ENCODE assay signal across 22 cellular contexts in the genomic region with DNA sequence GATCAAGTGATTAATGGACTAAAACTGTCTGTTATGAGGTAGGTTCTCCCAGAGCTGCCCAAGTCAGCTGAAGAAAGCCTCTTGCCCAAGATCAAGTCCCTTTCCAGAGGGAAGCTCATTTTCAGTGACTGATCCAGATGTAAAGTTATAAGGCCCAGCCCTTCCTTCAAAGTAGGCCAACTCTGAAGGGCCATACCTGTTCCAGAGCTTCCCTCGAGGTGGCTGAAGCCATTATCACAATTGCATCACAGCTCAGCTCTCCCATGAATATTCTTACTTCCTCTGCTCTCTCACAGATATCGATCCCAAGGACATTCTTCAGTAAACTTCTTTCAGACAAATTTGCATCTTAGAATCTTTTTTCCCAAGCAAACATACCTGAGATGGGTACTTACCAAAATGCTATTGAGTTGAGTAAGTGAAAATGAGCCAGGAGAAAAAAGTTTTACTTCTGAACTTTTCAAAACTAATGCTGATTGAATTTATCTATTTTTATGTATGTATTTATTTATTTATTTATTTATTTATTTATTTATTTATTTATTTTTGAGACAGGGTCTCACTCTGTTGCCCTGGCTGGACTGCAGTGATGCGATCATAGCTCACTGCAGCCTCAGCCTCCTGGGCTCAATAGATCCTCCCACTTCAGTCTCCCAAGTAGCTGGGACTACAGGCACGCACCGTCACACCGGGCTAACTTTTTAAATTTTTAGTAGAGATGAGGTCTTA. TPM values are rescaled to one million over a fixed set of nuclear protein-coding genes. Genes with fewer than 3 reads are reported as not detected.
DNase-seq lines count a peak whose midpoint lies in the region; ATAC-seq, FAIRE-seq and TF ChIP-seq lines count a peak whose summit lies in the region.
"Had no signal": no experiment of that assay in that cellular context is flagged by ENCODE, and none has a peak within 500 bp of the region (broad histone marks: within the 10 kb centered on the region; RNA-seq: fewer than 3 reads in every experiment).

No MANE protein-coding gene starts in this region.

- TF ChIP-seq RAD21 in A549 (conservative IDR thresholded peaks at IDR 0.05 in 1 of 2, IDR thresholded peaks at IDR 0.05 in 1 of 2) (no peak), K562 (CRISPR knock-in tag; conservative IDR thresholded peaks at IDR 0.05 in 1 of 2, IDR thresholded peaks at IDR 0.05 in 1 of 2) (no peak)

- no peak for TF ChIP-seq POLR2A in A549 (IDR thresholded peaks at IDR 0.05; ENCODE audit: low read length)
- no peak for TF ChIP-seq POLR2A in K562 (conservative IDR thresholded peaks at IDR 0.05)

- no peak overlapping the region for H2BK5ac ChIP-seq in mesenchymal stem cell (ENCODE audit: low read depth, low read length, poor library complexity, severe bottlenecking)

- no peak overlapping the region for H2BK12ac ChIP-seq in mesenchymal stem cell (ENCODE audit: low read length in 2 of 2)

- H3K4me1 ChIP-seq in A549 = no peaks in the 10 kb centered on the region
- 0 out of 2 replicates have a peak, but pooled peaks cover 3% of the 10 kb centered on the region for H3K4me1 ChIP-seq in HEK293 (ENCODE audit: control insufficient read depth, insufficient read depth, low read length)
- peaks cover 0 to 3% of the 10 kb centered on the region in 2 experiments; a peak in 3 of 5 replicates for H3K4me1 ChIP-seq in K562 (replicated peaks in 1 of 2; ENCODE audit: control insufficient read depth in 2 of 2, insufficient read depth in 2 of 2, low read length in 2 of 2)
- peaks cover 3 to 6% (median 4%) of the 10 kb centered on the region in 3 donors for H3K4me1 ChIP-seq in pancreas
- no peaks in the 10 kb centered on the region for H3K4me1 ChIP-seq in mesenchymal stem cell (ENCODE audit: control insufficient read depth, insufficient read depth, low read depth, low read length)
- H3K4me1 ChIP-seq: Caco-2 had no signal

- H2BK15ac ChIP-seq in mesenchymal stem cell (ENCODE audit: low read depth, poor library complexity, severe bottlenecking) = no peak overlapping the region

- no peak for TF ChIP-seq EP300 in A549 (IDR thresholded peaks at IDR 0.05)
- no peak for TF ChIP-seq EP300 in K562 (IDR thresholded peaks at IDR 0.05; ENCODE audit: low read length)

- peak overlapping the region; percentile 59; the same call in 1 of the 2 replicates for H2AFZ ChIP-seq in K562 (ENCODE audit: low read depth, low read length)
- no peak overlapping the region for H2AFZ ChIP-seq in mesenchymal stem cell (ENCODE audit: low read depth, low read length)
- H2AFZ ChIP-seq: GM23338 had no signal

- H3K4ac ChIP-seq in mesenchymal stem cell (ENCODE audit: low read depth in 1 of 2, low read length in 2 of 2) = no peak overlapping the region

- DNase-seq in A549 (ENCODE audit: low read depth in 1 of 2, low spot score in 1 of 2) = no peak
- no peak for DNase-seq in K562 (ENCODE audit: extremely low read depth in 1 of 4, low spot score in 3 of 4)
- DNase-seq in pancreas = no peak
- DNase-seq in activated effector memory CD4-positive, alpha-beta T cell treated with anti-CD3 and anti-CD28 coated beads, Interleukin-2, amount 50 U/mL, for 16 hours = no peak
- no peak for DNase-seq in mesenchymal stem cell
- DNase-seq: ACHN; AML-193; BE2C; Caco-2; CD8-positive, alpha-beta T cell; DMS153; DND-41; H9; HFFc6 had no signal

- no peak overlapping the region for H3K14ac ChIP-seq in mesenchymal stem cell (ENCODE audit: low read length in 2 of 2)

- H3K27me3 ChIP-seq in K562 (ENCODE audit: control insufficient read depth in 2 of 2, insufficient read depth in 2 of 2, low read length in 2 of 2) (no peaks in the 10 kb centered on the region), pancreas (no peaks in the 10 kb centered on the region), mesenchymal stem cell (ENCODE audit: control insufficient read depth in 1 of 2, insufficient read depth in 1 of 2, low read length in 2 of 2) (no peaks in the 10 kb centered on the region)
- H3K27me3 ChIP-seq: BE2C; BLaER1 treated with 17β-estradiol and CSF1 and Interleukin-3, amounts not matched to agents 10 nM and 100 nM had no signal

- H3K27ac ChIP-seq in A549 = no peak overlapping the region
- no peak overlapping the region for H3K27ac ChIP-seq in HEK293 (ENCODE audit: extremely low read depth, low read depth, low read length)
- H3K27ac ChIP-seq in K562 (ENCODE audit: extremely low read depth, low read depth, low read length) = no peak overlapping the region
- H3K27ac ChIP-seq in pancreas = no peak overlapping the region
- H3K27ac ChIP-seq in mesenchymal stem cell (ENCODE audit: low read length, poor library complexity, severe bottlenecking) = no peak overlapping the region
- H3K27ac ChIP-seq: 22Rv1 had no signal

- H4K20me1 ChIP-seq in K562 (replicated peaks; ENCODE audit: control insufficient read depth, insufficient read depth, low read length) = no peaks in the 10 kb centered on the region
- H4K20me1 ChIP-seq: BLaER1 treated with 17β-estradiol and CSF1 and Interleukin-3, amounts not matched to agents 10 nM and 100 nM had no signal

- no peaks in the 10 kb centered on the region for H3K9me3 ChIP-seq in A549
- H3K9me3 ChIP-seq in HEK293 (ENCODE audit: control insufficient read depth, insufficient read depth, low read depth, low read length) = no peaks in the 10 kb centered on the region
- no peaks in the 10 kb centered on the region for H3K9me3 ChIP-seq in K562 (replicated peaks; ENCODE audit: control insufficient read depth, insufficient read depth, low read depth, low read length)
- no peaks in the 10 kb centered on the region for H3K9me3 ChIP-seq in pancreas
- no peaks in the 10 kb centered on the region for H3K9me3 ChIP-seq in mesenchymal stem cell (ENCODE audit: control insufficient read depth, low read length)
- H3K9me3 ChIP-seq: BE2C, Caco-2 had no signal

- intact Hi-C loops in K562 (cut with micrococcal nuclease) = no loop called here
- intact Hi-C loops in pancreas (cut with DNase I) = no loop called here

- H2BK120ac ChIP-seq in mesenchymal stem cell (ENCODE audit: low read depth, low read length) = no peak overlapping the region

- ATAC-seq in A549 (no peak), K562 (peak; percentile 56), pancreas (no peak)
- ATAC-seq: CD8-positive, alpha-beta T cell; GM23338; HCT116 had no signal

- no peak overlapping the region for H3K4me3 ChIP-seq in A549
- H3K4me3 ChIP-seq in HEK293 (ENCODE audit: low read depth, low read length) = no peak overlapping the region
- H3K4me3 ChIP-seq in K562 = no peak overlapping the region
- H3K4me3 ChIP-seq in pancreas = no peak overlapping the region
- H3K4me3 ChIP-seq in mesenchymal stem cell (ENCODE audit: insufficient read depth in 1 of 2, low read depth in 1 of 2, low read length in 2 of 2) = no peak overlapping the region
- H3K4me3 ChIP-seq: BLaER1 treated with 17β-estradiol and CSF1 and Interleukin-3, amounts not matched to agents 10 nM and 100 nM; GM23338 had no signal

- no peaks in the 10 kb centered on the region for H3K79me2 ChIP-seq in K562 (ENCODE audit: control insufficient read depth, insufficient read depth, low read length)

- POLR2A ChIA-PET in A549 (lab: Yijun Ruan, JAX) (no interaction called here), HEK293 (lab: Yijun Ruan, JAX) (no interaction called here), K562 (lab: Yijun Ruan, JAX) (interaction anchor here (0.8 to 0.9 kb wide), 2 partner anchors 22 to 25 kb away, joined by 3 to 5 read pairs; no protein-coding TSS in a partner anchor)

- no peak overlapping the region for H3K18ac ChIP-seq in mesenchymal stem cell (ENCODE audit: low read depth in 1 of 2, low read length in 2 of 2)

- in situ Hi-C loops in K562 (cut with MboI) = no loop called here

- WGBS in A549 (ENCODE audit: missing lambda C conversion rate) = 69% methylated on average over 6 of the region's 6 CpGs
- WGBS in K562 (ENCODE audit: insufficient coverage, low coverage, missing lambda C conversion rate) = 72% methylated on average over 6 of the region's 6 CpGs
- 94 to 95% methylated on average over 6 of the region's 6 CpGs for WGBS in pancreas, 2 donors
- WGBS in mesenchymal stem cell = 89% methylated on average over 3 of the region's 6 CpGs

- H3K9ac ChIP-seq in K562 (ENCODE audit: insufficient read depth in 1 of 2, low read depth in 2 of 2, low read length in 2 of 2) = no peak overlapping the region
- H3K9ac ChIP-seq in mesenchymal stem cell (ENCODE audit: low read length) = no peak overlapping the region
- H3K9ac ChIP-seq: BLaER1 treated with 17β-estradiol and CSF1 and Interleukin-3, amounts not matched to agents 10 nM and 100 nM had no signal

- no peaks in the 10 kb centered on the region for H3K9me1 ChIP-seq in K562 (ENCODE audit: control insufficient read depth, insufficient read depth, low read length)

- no TSS peak for BruUV-seq in K562 (replicated peaks; lab: Mats Ljungman, UMichigan)

- no peak overlapping the region for H4K8ac ChIP-seq in mesenchymal stem cell (ENCODE audit: low read length)

- no peak for TF ChIP-seq CTCF in A549 (IDR thresholded peaks at IDR 0.05)
- TF ChIP-seq CTCF in HEK293 (tag by site-specific recombination; IDR thresholded peaks at IDR 0.05) = no peak
- no peak for TF ChIP-seq CTCF in K562 (IDR thresholded peaks at IDR 0.05 in 2 of 3, conservative IDR thresholded peaks at IDR 0.05 in 1 of 3; ENCODE audit: insufficient read depth in 2 of 3, low read depth in 1 of 3, low read length in 3 of 3)
- no peak for TF ChIP-seq CTCF in pancreas (IDR thresholded peaks at IDR 0.05)

- H4K91ac ChIP-seq in mesenchymal stem cell (ENCODE audit: low read length) = no peak overlapping the region

- H3K23ac ChIP-seq in mesenchymal stem cell (ENCODE audit: low read length in 2 of 2) = no peak overlapping the region

- H2AK5ac ChIP-seq in mesenchymal stem cell (ENCODE audit: low read length, severe bottlenecking) = no peak overlapping the region

- H3K36me3 ChIP-seq in HEK293 (ENCODE audit: control insufficient read depth in 2 of 2, insufficient read depth in 1 of 2, low read length in 2 of 2) (no peaks in the 10 kb centered on the region), K562 (ENCODE audit: control insufficient read depth, insufficient read depth, low read length) (no peaks in the 10 kb centered on the region), pancreas (no peaks in the 10 kb centered on the region), mesenchymal stem cell (ENCODE audit: control insufficient read depth in 1 of 2, insufficient read depth in 2 of 2, low read depth in 1 of 2, low read length in 2 of 2) (no peaks in the 10 kb centered on the region)
- H3K36me3 ChIP-seq: BE2C; BLaER1 treated with 17β-estradiol and CSF1 and Interleukin-3, amounts not matched to agents 10 nM and 100 nM had no signal

- CTCF ChIA-PET in A549 (lab: Yijun Ruan, JAX) (no interaction called here), HEK293 (lab: Yijun Ruan, JAX) (interaction anchor here (1.0 to 1.9 kb wide), 2 partner anchors 7 to 94 kb away, joined by 4 to 9 read pairs; no protein-coding TSS in a partner anchor), K562 (lab: Yijun Ruan, JAX; ENCODE audit: low intra/inter-chr PET ratio) (no interaction called here)

- H3K79me1 ChIP-seq in mesenchymal stem cell (replicated peaks; ENCODE audit: low read length, poor library complexity, severe bottlenecking) = no peaks in the 10 kb centered on the region

- FAIRE-seq in A549 (lab: Jason Lieb, UNC) (no peak), K562 (lab: Jason Lieb, UNC) (no peak), pancreas (lab: Jason Lieb, UNC) (no peak)
- FAIRE-seq: A204.1, GM12892, GM19239 had no signal

- H3K4me2 ChIP-seq in A549 = no peak overlapping the region
- no peak overlapping the region for H3K4me2 ChIP-seq in K562 (ENCODE audit: insufficient read depth, low read length)
- H3K4me2 ChIP-seq in mesenchymal stem cell (ENCODE audit: low read length, poor library complexity, severe bottlenecking) = no peak overlapping the region
- H3K4me2 ChIP-seq: GM23338 had no signal

RNA-seq across cellular contexts. Expression of gene USP15, which starts 42.6 kb away (rescaled TPM):
- polyA plus RNA-seq in A549 (2011; rRNA removed) (56.4 and 67.6 TPM in 2 replicates), A549 (2017; fragmentation: RNase III; extraction: RNeasy Plus Mini Kit Qiagen cat#74134 plus additional on column Dnase treatment) (25.4 to 30.4 TPM (median 29.9 TPM) in 3 replicates), K562 (2011; rRNA removed) (175 and 204 TPM in 2 replicates), K562 (2014; fragmentation: Illumina TruSeq; extraction: Trizol) (152 and 177 TPM in 2 replicates), K562 (2014; fragmentation: Nextera tagmentation; extraction: Ambion mirVana) (100 to 1,000 TPM; 182 to 253 TPM), K562 (2014; rRNA removed) (123 and 140 TPM in 2 replicates), pancreas (10 to 100 TPM; 42.3 to 43.0 TPM)
- 10.8 and 15.3 TPM in 2 replicates for polyA plus RNA-seq in A549 (2012; cell fraction: cytosol; rRNA removed)
- polyA plus RNA-seq in A549 (2012; cell fraction: nucleus; rRNA removed) = 12.8 and 14.6 TPM in 2 replicates
- polyA minus RNA-seq in A549 (2011; rRNA and poly(A)+ RNA removed) = 42.5 and 65.5 TPM in 2 replicates
- 187 and 674 TPM in 2 replicates for total RNA-seq in K562 (2011; cell fraction: chromatin; rRNA removed; ENCODE audit: low replicate concordance)
- 113 and 135 TPM in 2 replicates for total RNA-seq in K562 (2011; cell fraction: nucleolus; rRNA removed)
- total RNA-seq in K562 (2011; cell fraction: nucleoplasm; rRNA removed) = 225 and 292 TPM in 2 replicates
- total RNA-seq in K562 (2014; rRNA removed) (131 and 140 TPM in 2 replicates), K562 (2014; rRNA removed; fragmentation: Illumina TruSeq; extraction: Trizol) (272 and 284 TPM in 2 replicates), K562 (2015; rRNA removed; fragmentation: Illumina TruSeq; extraction: Trizol) (155 and 174 TPM in 2 replicates), K562 (2021) (184 and 189 TPM in 2 replicates), pancreas (10 to 100 TPM; 16.7 to 31.6 (median 24.7) TPM)
- polyA plus RNA-seq in K562 (2011; cell fraction: cytosol; rRNA removed) = 29.1 and 75.2 TPM in 2 replicates
- polyA plus RNA-seq in K562 (2011; cell fraction: nucleus; rRNA removed) = 218 and 401 TPM in 2 replicates
- polyA plus RNA-seq in K562 (2012) = 92.9 and 182 TPM in 2 replicates
- 720 and 762 TPM in 2 replicates for polyA minus RNA-seq in K562 (2011; rRNA and poly(A)+ RNA removed)
- polyA minus RNA-seq in K562 (2011; cell fraction: cytosol; rRNA and poly(A)+ RNA removed) = 52.1 and 62.0 TPM in 2 replicates
- 408 and 684 TPM in 2 replicates for polyA minus RNA-seq in K562 (2011; cell fraction: nucleus; rRNA and poly(A)+ RNA removed)
- 50.1 TPM for polyA plus RNA-seq in mesenchymal stem cell (2013, experiment 1 of 2)
- polyA plus RNA-seq in mesenchymal stem cell (2013, experiment 2 of 2) = 55.0 TPM
